ENCODE assay signal across 8 cellular contexts in genomic region chr12:6285063-6285477, GRCh38. TPM values are rescaled to one million over a fixed set of nuclear protein-coding genes. Genes with fewer than 3 reads are reported as not detected.
DNase-seq lines count a peak whose midpoint lies in the region; ATAC-seq, FAIRE-seq and TF ChIP-seq lines count a peak whose summit lies in the region.

No MANE protein-coding gene starts in this region.

- H3K9ac ChIP-seq in astrocyte (ENCODE audit: low read length): peak overlapping the region; percentile 44
- H3K9ac ChIP-seq in smooth muscle cell (ENCODE audit: low read depth): no peak overlapping the region

- peak; percentile 67 for ATAC-seq in GM19035 (IDR thresholded peaks at IDR 0.05; ENCODE audit: unreplicated experiment)

- H3K27me3 ChIP-seq in astrocyte (ENCODE audit: insufficient read depth, low read length): no peaks in the 10 kb centered on the region
- no peaks in the 10 kb centered on the region for H3K27me3 ChIP-seq in hepatocyte
- no peaks in the 10 kb centered on the region for H3K27me3 ChIP-seq in smooth muscle cell (ENCODE audit: low read depth)

- peaks cover 13% of the 10 kb centered on the region for H3K4me1 Mint-ChIP-seq in astrocyte (ENCODE audit: low read depth, unreplicated experiment)

- no peaks in the 10 kb centered on the region for H3K9me3 ChIP-seq in astrocyte (ENCODE audit: insufficient read depth, low read depth, low read length)
- no peaks in the 10 kb centered on the region for H3K9me3 ChIP-seq in hepatocyte (ENCODE audit: low read depth)
- H3K9me3 ChIP-seq in smooth muscle cell (replicated peaks; ENCODE audit: low read depth): no peaks in the 10 kb centered on the region

- H3K79me2 ChIP-seq in astrocyte (ENCODE audit: insufficient read depth, low read length) (no peaks in the 10 kb centered on the region), hepatocyte (no peaks in the 10 kb centered on the region), smooth muscle cell (ENCODE audit: low read depth) (no peaks in the 10 kb centered on the region)

- no peaks in the 10 kb centered on the region for H3K27me3 Mint-ChIP-seq in astrocyte (ENCODE audit: low read depth, unreplicated experiment)

- WGBS in hepatocyte (ENCODE audit: low lambda C conversion rate, missing lambda C conversion rate): 6% methylated on average over 8 of the region's 8 CpGs
- WGBS in smooth muscle cell (ENCODE audit: low lambda C conversion rate): 6% methylated on average over 8 of the region's 8 CpGs

- peaks cover 6% of the 10 kb centered on the region for H3K9me3 Mint-ChIP-seq in astrocyte (ENCODE audit: unreplicated experiment)

- H3K4me2 ChIP-seq in astrocyte (ENCODE audit: low read length) (no peak overlapping the region), hepatocyte (no peak overlapping the region), smooth muscle cell (no peak overlapping the region)

- H2AFZ ChIP-seq in astrocyte (ENCODE audit: low read depth, low read length): peak overlapping the region; percentile 18
- no peak overlapping the region for H2AFZ ChIP-seq in hepatocyte
- peak overlapping the region; percentile 64 for H2AFZ ChIP-seq in smooth muscle cell (ENCODE audit: low read depth)

- H3K27ac ChIP-seq in astrocyte (ENCODE audit: low read depth, low read length) (peak overlapping the region; percentile 63), hepatocyte (no peak overlapping the region), smooth muscle cell (ENCODE audit: low read depth) (no peak overlapping the region)

- peak; percentile 23 for DNase-seq in AG09309 (ENCODE audit: low read depth)
- DNase-seq in NCI-H1417 (lab: John Stamatoyannopoulos, UW): peak; percentile 67 to 88 (median 74)
- DNase-seq in T-helper 9 cell: peak; percentile 47
- DNase-seq in astrocyte (ENCODE audit: low read depth): no peak
- DNase-seq in hepatocyte (ENCODE audit: low spot score): peak; percentile 87
- DNase-seq in smooth muscle cell (lab: John Stamatoyannopoulos, UW; ENCODE audit: unreplicated experiment): peak; percentile 15
- DNase-seq in SHP77 (lab: John Stamatoyannopoulos, UW): no peak

- peak; percentile 96 for FAIRE-seq in astrocyte (lab: Jason Lieb, UNC)

- no peak overlapping the region for H3K4me3 Mint-ChIP-seq in astrocyte (ENCODE audit: unreplicated experiment)

- H3K27ac Mint-ChIP-seq in astrocyte (ENCODE audit: unreplicated experiment): peak overlapping the region; percentile 75

- H4K20me1 ChIP-seq in astrocyte (ENCODE audit: insufficient read depth, low read length): no peaks in the 10 kb centered on the region
- H4K20me1 ChIP-seq in hepatocyte (ENCODE audit: insufficient read depth, poor library complexity, severe bottlenecking): no peaks in the 10 kb centered on the region
- H4K20me1 ChIP-seq in smooth muscle cell (ENCODE audit: low read depth): no peaks in the 10 kb centered on the region

- H3K36me3 Mint-ChIP-seq in astrocyte (ENCODE audit: low read depth, unreplicated experiment): no peaks in the 10 kb centered on the region

- H3K36me3 ChIP-seq in astrocyte (ENCODE audit: insufficient read depth, low read length): no peaks in the 10 kb centered on the region
- no peaks in the 10 kb centered on the region for H3K36me3 ChIP-seq in hepatocyte (replicated peaks; ENCODE audit: insufficient read depth, low read depth)
- H3K36me3 ChIP-seq in smooth muscle cell (ENCODE audit: low read depth): no peaks in the 10 kb centered on the region

- H3K9me2 ChIP-seq in hepatocyte (replicated peaks; ENCODE audit: insufficient read depth): no peaks in the 10 kb centered on the region

- TF ChIP-seq CTCF in AG09309 (IDR thresholded peaks at IDR 0.05; ENCODE audit: control insufficient read depth, insufficient read depth, low read depth, low read length, missing control alignments): peak; percentile 92
- TF ChIP-seq CTCF in astrocyte (IDR thresholded peaks at IDR 0.05; ENCODE audit: insufficient read depth, low read depth, low read length): peak; percentile 98
- peak; percentile 91 for TF ChIP-seq CTCF in hepatocyte (IDR thresholded peaks at IDR 0.05; ENCODE audit: poor library complexity)
- peak; percentile 98 for TF ChIP-seq CTCF in smooth muscle cell (IDR thresholded peaks at IDR 0.05; ENCODE audit: borderline replicate concordance, insufficient read depth, poor library complexity, severe bottlenecking)

- H3K4me3 ChIP-seq in AG09309 (ENCODE audit: control insufficient read depth, low read depth, low read length): no peak overlapping the region
- H3K4me3 ChIP-seq in astrocyte (ENCODE audit: insufficient read depth, low read depth, low read length): no peak overlapping the region
- no peak overlapping the region for H3K4me3 ChIP-seq in hepatocyte
- H3K4me3 ChIP-seq in smooth muscle cell: no peak overlapping the region

- peaks cover 6% of the 10 kb centered on the region for H3F3A ChIP-seq in smooth muscle cell (ENCODE audit: low read depth)

- H3K4me1 ChIP-seq in astrocyte (ENCODE audit: insufficient read depth, low read length): peaks cover 30% of the 10 kb centered on the region
- peaks cover 2% of the 10 kb centered on the region for H3K4me1 ChIP-seq in hepatocyte (ENCODE audit: insufficient read depth)
- no peaks in the 10 kb centered on the region for H3K4me1 ChIP-seq in smooth muscle cell (ENCODE audit: low read depth)

RNA-seq across cellular contexts. Expression of gene PLEKHG6, which starts 25.4 kb away (rescaled TPM):
- 0.72 and 2.5 TPM in 2 replicates for total RNA-seq in astrocyte
- total RNA-seq in hepatocyte: 36.3 and 85.7 TPM in 2 replicates
- polyA plus RNA-seq in hepatocyte: 43.6 and 52.2 TPM in 2 replicates
- total RNA-seq in smooth muscle cell: 6.5 and 7.8 TPM in 2 replicates
- 5.2 and 21.9 TPM in 2 replicates for polyA plus RNA-seq in smooth muscle cell

RNA-seq across cellular contexts. Expression of gene TNFRSF1A, which starts 56.8 kb away (rescaled TPM):
- total RNA-seq in astrocyte (118 and 128 TPM in 2 replicates), hepatocyte (110 and 147 TPM in 2 replicates), smooth muscle cell (110 and 139 TPM in 2 replicates)
- polyA plus RNA-seq in hepatocyte (168 and 188 TPM in 2 replicates), smooth muscle cell (144 and 148 TPM in 2 replicates)

Comparison
In these comparisons a context has a peak if more than half of its experiments do, and no peak if none do; other contexts are left out.
1. DNase-seq: peak in AG09309 (single experiment), NCI-H1417 (3 of 3), T-helper 9 cell (single experiment), hepatocyte (single experiment) and smooth muscle cell (single experiment); none in astrocyte (single experiment) and SHP77 (0 of 2).
2. Peak in every context shown above with its lines, with median percentiles within 50 percentile points of each other: CTCF ChIP-seq.